1 cellular context compared by ENCODE assay signal in the genomic region with DNA sequence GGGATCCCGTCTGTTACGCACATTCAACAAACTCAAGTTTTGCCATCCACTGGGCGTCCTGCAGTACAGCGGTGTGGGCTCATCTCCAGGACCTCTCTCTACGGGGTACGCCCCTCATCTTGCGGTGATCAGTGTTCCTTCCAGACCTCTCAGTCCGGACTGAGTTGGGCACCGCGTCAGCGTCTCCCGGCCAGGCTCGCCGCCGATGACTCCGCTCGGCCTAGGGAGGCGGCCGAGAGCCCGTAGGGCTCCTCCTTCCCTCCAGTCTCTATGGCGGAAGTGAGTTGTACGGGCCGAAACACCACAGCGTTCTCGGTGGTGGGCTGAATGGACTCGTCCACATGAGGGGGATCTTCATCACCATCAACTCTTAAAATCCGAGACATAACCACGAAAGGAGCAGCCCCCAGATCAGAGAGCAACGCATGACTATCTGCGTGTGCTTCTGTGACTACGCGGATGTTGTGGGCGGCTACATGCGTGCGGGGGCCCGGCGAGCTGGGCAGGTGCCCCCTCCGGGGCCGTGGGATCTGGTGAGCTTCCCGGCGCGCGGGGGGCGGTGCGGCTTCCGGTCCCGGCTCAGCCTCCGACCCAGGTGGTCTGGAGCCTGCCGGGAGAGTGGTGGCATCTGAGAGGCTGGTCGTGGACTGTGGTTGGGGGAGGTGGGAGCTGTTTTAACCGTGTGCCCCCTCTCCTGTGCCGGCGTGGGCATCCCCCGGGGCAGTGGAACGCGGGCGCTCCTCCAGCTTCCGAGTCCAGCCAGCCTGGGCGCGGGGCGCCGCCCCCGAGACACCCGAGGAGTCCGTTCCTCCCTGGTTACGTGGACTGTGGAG.
TF ChIP-seq lines count a peak whose summit lies in the region.

Gene ATG101 (plus strand): TSS at position 569 of the 833 bp plus-strand sequence. CDS start 3,673 bp downstream, outside the sequence.

TF ChIP-seq in HepG2, 621 proteins besides CTCF, POLR2A, EP300 and RAD21 (continued from another document and continues in another):
- TF ChIP-seq HMG20B (CRISPR knock-in tag; conservative IDR thresholded peaks at IDR 0.05), result peak; percentile 30; the same call in 1 of the 2 replicates
- 0 out of 2 replicates have a peak, but pooled peaks have one; percentile 28 for TF ChIP-seq MNT (IDR thresholded peaks at IDR 0.05)
- peak; percentile 91 for TF ChIP-seq TGIF2 (CRISPR knock-in tag; IDR thresholded peaks at IDR 0.05)
- no peak for TF ChIP-seq ZNF562 (CRISPR knock-in tag; IDR thresholded peaks at IDR 0.05; ENCODE audit: borderline replicate concordance)
- peak; percentile 46; the same call in 1 of the 2 replicates for TF ChIP-seq HMGXB3 (CRISPR knock-in tag; IDR thresholded peaks at IDR 0.05; ENCODE audit: borderline replicate concordance)
- TF ChIP-seq LCORL (IDR thresholded peaks at IDR 0.05), result no peak
- peak; percentile 56; the same call in 1 of the 2 replicates for TF ChIP-seq LCORL (CRISPR knock-in tag; IDR thresholded peaks at IDR 0.05)
- no peak for TF ChIP-seq SRSF9 (IDR thresholded peaks at IDR 0.05; ENCODE audit: borderline replicate concordance, insufficient read depth, low read depth, low read length, poor library complexity, severe bottlenecking)
- peak; percentile 56 for TF ChIP-seq ZKSCAN8 (CRISPR knock-in tag; IDR thresholded peaks at IDR 0.05; ENCODE audit: borderline replicate concordance)
- TF ChIP-seq, protein P1, sequence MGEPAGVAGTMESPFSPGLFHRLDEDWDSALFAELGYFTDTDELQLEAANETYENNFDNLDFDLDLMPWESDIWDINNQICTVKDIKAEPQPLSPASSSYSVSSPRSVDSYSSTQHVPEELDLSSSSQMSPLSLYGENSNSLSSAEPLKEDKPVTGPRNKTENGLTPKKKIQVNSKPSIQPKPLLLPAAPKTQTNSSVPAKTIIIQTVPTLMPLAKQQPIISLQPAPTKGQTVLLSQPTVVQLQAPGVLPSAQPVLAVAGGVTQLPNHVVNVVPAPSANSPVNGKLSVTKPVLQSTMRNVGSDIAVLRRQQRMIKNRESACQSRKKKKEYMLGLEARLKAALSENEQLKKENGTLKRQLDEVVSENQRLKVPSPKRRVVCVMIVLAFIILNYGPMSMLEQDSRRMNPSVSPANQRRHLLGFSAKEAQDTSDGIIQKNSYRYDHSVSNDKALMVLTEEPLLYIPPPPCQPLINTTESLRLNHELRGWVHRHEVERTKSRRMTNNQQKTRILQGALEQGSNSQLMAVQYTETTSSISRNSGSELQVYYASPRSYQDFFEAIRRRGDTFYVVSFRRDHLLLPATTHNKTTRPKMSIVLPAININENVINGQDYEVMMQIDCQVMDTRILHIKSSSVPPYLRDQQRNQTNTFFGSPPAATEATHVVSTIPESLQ (CRISPR knock-in tag; conservative IDR thresholded peaks at IDR 0.05), result peak; percentile 42; the same call in 1 of the 2 replicates
- TF ChIP-seq, protein P2, sequence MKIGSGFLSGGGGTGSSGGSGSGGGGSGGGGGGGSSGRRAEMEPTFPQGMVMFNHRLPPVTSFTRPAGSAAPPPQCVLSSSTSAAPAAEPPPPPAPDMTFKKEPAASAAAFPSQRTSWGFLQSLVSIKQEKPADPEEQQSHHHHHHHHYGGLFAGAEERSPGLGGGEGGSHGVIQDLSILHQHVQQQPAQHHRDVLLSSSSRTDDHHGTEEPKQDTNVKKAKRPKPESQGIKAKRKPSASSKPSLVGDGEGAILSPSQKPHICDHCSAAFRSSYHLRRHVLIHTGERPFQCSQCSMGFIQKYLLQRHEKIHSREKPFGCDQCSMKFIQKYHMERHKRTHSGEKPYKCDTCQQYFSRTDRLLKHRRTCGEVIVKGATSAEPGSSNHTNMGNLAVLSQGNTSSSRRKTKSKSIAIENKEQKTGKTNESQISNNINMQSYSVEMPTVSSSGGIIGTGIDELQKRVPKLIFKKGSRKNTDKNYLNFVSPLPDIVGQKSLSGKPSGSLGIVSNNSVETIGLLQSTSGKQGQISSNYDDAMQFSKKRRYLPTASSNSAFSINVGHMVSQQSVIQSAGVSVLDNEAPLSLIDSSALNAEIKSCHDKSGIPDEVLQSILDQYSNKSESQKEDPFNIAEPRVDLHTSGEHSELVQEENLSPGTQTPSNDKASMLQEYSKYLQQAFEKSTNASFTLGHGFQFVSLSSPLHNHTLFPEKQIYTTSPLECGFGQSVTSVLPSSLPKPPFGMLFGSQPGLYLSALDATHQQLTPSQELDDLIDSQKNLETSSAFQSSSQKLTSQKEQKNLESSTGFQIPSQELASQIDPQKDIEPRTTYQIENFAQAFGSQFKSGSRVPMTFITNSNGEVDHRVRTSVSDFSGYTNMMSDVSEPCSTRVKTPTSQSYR (CRISPR knock-in tag; IDR thresholded peaks at IDR 0.05; ENCODE audit: borderline replicate concordance), result peak; percentile 63
- TF ChIP-seq RXRB (CRISPR knock-in tag; IDR thresholded peaks at IDR 0.05; ENCODE audit: borderline replicate concordance), result peak; percentile 55; the same call in 1 of the 2 replicates
- TF ChIP-seq NR0B2 (CRISPR knock-in tag; IDR thresholded peaks at IDR 0.05), result peak; percentile 68; the same call in 1 of the 2 replicates
- TF ChIP-seq FOSL2 (CRISPR knock-in tag; IDR thresholded peaks at IDR 0.05), result peak; percentile 70
- TF ChIP-seq ZBTB3 (CRISPR knock-in tag; IDR thresholded peaks at IDR 0.05; ENCODE audit: borderline replicate concordance, low read depth), result no peak; the same call in 1 of the 2 replicates
- peak; percentile 82 for TF ChIP-seq ZNF710 (CRISPR knock-in tag; IDR thresholded peaks at IDR 0.05; ENCODE audit: borderline replicate concordance)
- no peak for TF ChIP-seq CBX2 (IDR thresholded peaks at IDR 0.05; ENCODE audit: low read depth, low read length)
- TF ChIP-seq CBX2 (CRISPR knock-in tag; IDR thresholded peaks at IDR 0.05; ENCODE audit: low read depth), result no peak
- TF ChIP-seq SP5 (CRISPR knock-in tag; IDR thresholded peaks at IDR 0.05; ENCODE audit: borderline replicate concordance, low read depth), result peak; percentile 9; the same call in 1 of the 2 replicates
- TF ChIP-seq HCFC1 (IDR thresholded peaks at IDR 0.05; ENCODE audit: low read depth, low read length), result peak; percentile 62; the same call in 1 of the 2 replicates
- peak; percentile 85 for TF ChIP-seq TBX2 (CRISPR knock-in tag; IDR thresholded peaks at IDR 0.05; ENCODE audit: borderline replicate concordance)
- TF ChIP-seq ZNF10 (CRISPR knock-in tag; IDR thresholded peaks at IDR 0.05; ENCODE audit: borderline replicate concordance, low read depth), result no peak
- TF ChIP-seq PPARG (CRISPR knock-in tag; conservative IDR thresholded peaks at IDR 0.05), result peak; percentile 39; the same call in 1 of the 2 replicates
- TF ChIP-seq MAF1 (CRISPR knock-in tag; IDR thresholded peaks at IDR 0.05; ENCODE audit: borderline replicate concordance), result 0 out of 2 replicates have a peak, but pooled peaks have one; percentile 73
- peak; percentile 34; the same call in 1 of the 2 replicates for TF ChIP-seq PRMT3 (CRISPR knock-in tag; IDR thresholded peaks at IDR 0.05; ENCODE audit: borderline replicate concordance, low read depth)
- TF ChIP-seq FOXK1 (CRISPR knock-in tag; IDR thresholded peaks at IDR 0.05; ENCODE audit: borderline replicate concordance, low read depth), result peak; percentile 88
- TF ChIP-seq, protein P3, sequence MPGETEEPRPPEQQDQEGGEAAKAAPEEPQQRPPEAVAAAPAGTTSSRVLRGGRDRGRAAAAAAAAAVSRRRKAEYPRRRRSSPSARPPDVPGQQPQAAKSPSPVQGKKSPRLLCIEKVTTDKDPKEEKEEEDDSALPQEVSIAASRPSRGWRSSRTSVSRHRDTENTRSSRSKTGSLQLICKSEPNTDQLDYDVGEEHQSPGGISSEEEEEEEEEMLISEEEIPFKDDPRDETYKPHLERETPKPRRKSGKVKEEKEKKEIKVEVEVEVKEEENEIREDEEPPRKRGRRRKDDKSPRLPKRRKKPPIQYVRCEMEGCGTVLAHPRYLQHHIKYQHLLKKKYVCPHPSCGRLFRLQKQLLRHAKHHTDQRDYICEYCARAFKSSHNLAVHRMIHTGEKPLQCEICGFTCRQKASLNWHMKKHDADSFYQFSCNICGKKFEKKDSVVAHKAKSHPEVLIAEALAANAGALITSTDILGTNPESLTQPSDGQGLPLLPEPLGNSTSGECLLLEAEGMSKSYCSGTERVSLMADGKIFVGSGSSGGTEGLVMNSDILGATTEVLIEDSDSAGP (CRISPR knock-in tag; IDR thresholded peaks at IDR 0.05; ENCODE audit: borderline replicate concordance), result peak; percentile 89
- peak; percentile 37; the same call in 1 of the 2 replicates for TF ChIP-seq BRD4 (CRISPR knock-in tag; IDR thresholded peaks at IDR 0.05)
- no peak for TF ChIP-seq NR1H2 (CRISPR knock-in tag; IDR thresholded peaks at IDR 0.05; ENCODE audit: borderline replicate concordance, low read depth)
- 0 out of 2 replicates have a peak, but pooled peaks have one; percentile 24 for TF ChIP-seq SMARCC2 (IDR thresholded peaks at IDR 0.05)
- TF ChIP-seq DMAP1 (CRISPR knock-in tag; IDR thresholded peaks at IDR 0.05), result peak; percentile 77
- TF ChIP-seq TAF1 (CRISPR knock-in tag; IDR thresholded peaks at IDR 0.05), result peak; percentile 73; the same call in 1 of the 2 replicates
- no peak for TF ChIP-seq RFX1 (IDR thresholded peaks at IDR 0.05)
- TF ChIP-seq ZNF30 (CRISPR knock-in tag; IDR thresholded peaks at IDR 0.05), result peak; percentile 56; the same call in 1 of the 2 replicates
- TF ChIP-seq HDAC1 (CRISPR knock-in tag; IDR thresholded peaks at IDR 0.05), result peak; percentile 87
- TF ChIP-seq THAP11 (CRISPR knock-in tag; IDR thresholded peaks at IDR 0.05), result peak; percentile 93
- no peak; the same call in 1 of the 2 replicates for TF ChIP-seq KLF9 (CRISPR knock-in tag; IDR thresholded peaks at IDR 0.05; ENCODE audit: low read depth)
- 0 out of 2 replicates have a peak, but pooled peaks have one; percentile 67 for TF ChIP-seq BRCA1 (CRISPR knock-in tag; IDR thresholded peaks at IDR 0.05)
- TF ChIP-seq, protein P4, sequence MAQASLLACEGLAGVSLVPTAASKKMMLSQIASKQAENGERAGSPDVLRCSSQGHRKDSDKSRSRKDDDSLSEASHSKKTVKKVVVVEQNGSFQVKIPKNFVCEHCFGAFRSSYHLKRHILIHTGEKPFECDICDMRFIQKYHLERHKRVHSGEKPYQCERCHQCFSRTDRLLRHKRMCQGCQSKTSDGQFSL (CRISPR knock-in tag; IDR thresholded peaks at IDR 0.05), result no peak
- no peak for TF ChIP-seq ZNF207 (IDR thresholded peaks at IDR 0.05; ENCODE audit: borderline replicate concordance)
- peak; percentile 92 for TF ChIP-seq ATF7 (IDR thresholded peaks at IDR 0.05)
- no peak; the same call in 1 of the 2 replicates for TF ChIP-seq ATF7 (CRISPR knock-in tag; IDR thresholded peaks at IDR 0.05)
- TF ChIP-seq SKI (IDR thresholded peaks at IDR 0.05; ENCODE audit: partially characterized antibody), result no peak
- peak; percentile 95 for TF ChIP-seq GATAD1 (CRISPR knock-in tag; IDR thresholded peaks at IDR 0.05)
